19 cellular contexts compared by ENCODE assay signal in the genomic region with DNA sequence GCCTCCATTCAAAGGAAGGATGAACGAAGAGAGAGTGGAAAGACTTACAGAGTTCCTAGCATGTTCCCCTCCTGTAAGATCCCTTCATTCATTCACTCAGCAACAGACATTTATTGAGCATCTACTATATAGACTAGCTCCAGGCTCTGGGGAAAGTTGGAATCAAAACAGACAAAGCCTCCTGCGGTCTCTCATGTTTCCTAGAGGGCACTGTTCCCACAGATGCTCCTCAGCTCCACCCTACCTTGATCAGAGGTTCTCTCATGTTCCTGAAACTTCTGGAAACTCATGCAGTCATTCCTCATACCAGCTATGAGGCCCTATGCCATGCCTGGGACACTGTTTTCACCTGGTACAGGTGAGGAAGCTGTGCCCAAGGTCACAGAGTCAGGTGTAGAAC. TPM values are rescaled to one million over a fixed set of nuclear protein-coding genes. Genes with fewer than 3 reads are reported as not detected.
DNase-seq lines count a peak whose midpoint lies in the region; TF ChIP-seq lines count a peak whose summit lies in the region.
"Had no signal": no experiment of that assay in that cellular context is flagged by ENCODE, and none has a peak within 500 bp of the region (broad histone marks: within the 10 kb centered on the region; RNA-seq: fewer than 3 reads in every experiment).

No MANE protein-coding gene starts in this region.

- intact Hi-C loops in A673 (cut with micrococcal nuclease; ENCODE audit: unreplicated experiment) = no loop called here

- H3K4me3 ChIP-seq in A673 (ENCODE audit: low read depth, low read length, poor library complexity, severe bottlenecking) (no peak overlapping the region), HEK293 (ENCODE audit: low read depth, low read length) (no peak overlapping the region), choroid plexus epithelial cell (ENCODE audit: low read depth, low read length) (no peak overlapping the region), coronary artery (no peak overlapping the region)
- H3K4me3 ChIP-seq: BLaER1 treated with 17β-estradiol and CSF1 and Interleukin-3, amounts not matched to agents 10 nM and 100 nM; GM12878; GM23338; HAP-1 had no signal

- POLR2A ChIA-PET in A673 (lab: Charles Lee; ENCODE audit: low non-redundant PET) (interaction anchor here (0.6 kb wide), 1 partner anchor 21 kb away, joined by 5 read pairs; no protein-coding TSS in a partner anchor), HEK293 (lab: Yijun Ruan, JAX) (interaction anchor here (0.6 kb wide), 1 partner anchor 235 kb away, joined by 4 read pairs; no protein-coding TSS in a partner anchor)

- H3K4me1 ChIP-seq in A673 (ENCODE audit: insufficient read depth, low read length, poor library complexity, severe bottlenecking) (peaks cover 48% of the 10 kb centered on the region), HEK293 (ENCODE audit: control insufficient read depth, insufficient read depth, low read length) (no peaks in the 10 kb centered on the region)
- H3K4me1 ChIP-seq: BE2C, HAP-1 had no signal

- BruUV-seq in A673 (replicated peaks; lab: Mats Ljungman, UMichigan) = no TSS peak

- H3K27ac ChIP-seq in A673 (ENCODE audit: low read depth, low read length, poor library complexity, severe bottlenecking) (peak overlapping the region; percentile 15), HEK293 (ENCODE audit: extremely low read depth, low read depth, low read length) (no peak overlapping the region), coronary artery (no peak overlapping the region)
- H3K27ac ChIP-seq: BLaER1 treated with 17β-estradiol and CSF1 and Interleukin-3, amounts not matched to agents 10 nM and 100 nM had no signal

- no peaks in the 10 kb centered on the region for H3K9me3 ChIP-seq in A673 (ENCODE audit: low read depth, low read length, poor library complexity, severe bottlenecking)
- no peaks in the 10 kb centered on the region for H3K9me3 ChIP-seq in HEK293 (ENCODE audit: control insufficient read depth, insufficient read depth, low read depth, low read length)
- H3K9me3 ChIP-seq: BE2C; BLaER1 treated with 17β-estradiol and CSF1 and Interleukin-3, amounts not matched to agents 10 nM and 100 nM; HAP-1 had no signal

- DNase-seq in A673 (ENCODE audit: low spot score) = peak; percentile 48
- no peak for DNase-seq in choroid plexus epithelial cell (ENCODE audit: low read depth)
- DNase-seq in coronary artery (ENCODE audit: low spot score) = no peak
- no peak for DNase-seq in stimulated activated CD4-positive, alpha-beta T cell treated with anti-CD3 and anti-CD28 coated beads, Interleukin-2, amount 100 ng/mL, for 24 hours
- no peak for DNase-seq in activated CD4-positive, CD25-positive, alpha-beta regulatory T cell treated with anti-CD3 and anti-CD28 coated beads, Interleukin-2, amount 50 U/mL, for 72 hours
- DNase-seq: ACHN; AML-193; BE2C; CD4-positive, alpha-beta T cell; DMS 273 treated with DMSO at 0.1 percent for 48 hours; DMS79; EL; GDM1 had no signal

- CTCF ChIA-PET in A673 (lab: Charles Lee) (no interaction called here), HEK293 (lab: Yijun Ruan, JAX) (interaction anchor here (0.5 to 1.0 kb wide), 3 partner anchors 139 to 283 kb away, joined by 4 read pairs; no protein-coding TSS in a partner anchor)

- peaks cover 49% of the 10 kb centered on the region for H3K36me3 ChIP-seq in A673 (ENCODE audit: insufficient read depth, low read length, poor library complexity, severe bottlenecking)
- H3K36me3 ChIP-seq in HEK293 (ENCODE audit: control insufficient read depth in 2 of 2, insufficient read depth in 1 of 2, low read length in 2 of 2) = peaks cover 0 to 2% of the 10 kb centered on the region in 2 experiments; a peak in 1 of 3 replicates
- H3K36me3 ChIP-seq: BE2C; BLaER1 treated with 17β-estradiol and CSF1 and Interleukin-3, amounts not matched to agents 10 nM and 100 nM; HAP-1 had no signal

- no peaks in the 10 kb centered on the region for H3K27me3 ChIP-seq in A673 (replicated peaks; ENCODE audit: insufficient read depth, low read depth, low read length, poor library complexity)

- TF ChIP-seq CTCF in A673 (conservative IDR thresholded peaks at IDR 0.05; ENCODE audit: low read depth, low read length) = peak; percentile 38
- TF ChIP-seq CTCF in HEK293 (tag by site-specific recombination; IDR thresholded peaks at IDR 0.05) = no peak
- peak; percentile 10 for TF ChIP-seq CTCF in choroid plexus epithelial cell (conservative IDR thresholded peaks at IDR 0.05; ENCODE audit: low read depth, low read length)
- no peak for TF ChIP-seq CTCF in coronary artery (IDR thresholded peaks at IDR 0.05)

TF ChIP-seq in HEK293, 187 proteins besides CTCF, POLR2A, EP300 and RAD21:
- 0 out of 2 replicates have a peak, but pooled peaks have one; percentile 35 for TF ChIP-seq ZNF664 (tag by site-specific recombination; IDR thresholded peaks at IDR 0.05)
- TF ChIP-seq, protein P1, sequence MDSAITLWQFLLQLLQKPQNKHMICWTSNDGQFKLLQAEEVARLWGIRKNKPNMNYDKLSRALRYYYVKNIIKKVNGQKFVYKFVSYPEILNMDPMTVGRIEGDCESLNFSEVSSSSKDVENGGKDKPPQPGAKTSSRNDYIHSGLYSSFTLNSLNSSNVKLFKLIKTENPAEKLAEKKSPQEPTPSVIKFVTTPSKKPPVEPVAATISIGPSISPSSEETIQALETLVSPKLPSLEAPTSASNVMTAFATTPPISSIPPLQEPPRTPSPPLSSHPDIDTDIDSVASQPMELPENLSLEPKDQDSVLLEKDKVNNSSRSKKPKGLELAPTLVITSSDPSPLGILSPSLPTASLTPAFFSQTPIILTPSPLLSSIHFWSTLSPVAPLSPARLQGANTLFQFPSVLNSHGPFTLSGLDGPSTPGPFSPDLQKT (IDR thresholded peaks at IDR 0.05; ENCODE audit: borderline replicate concordance, low read depth, low read length) = no peak

RNA-seq across cellular contexts. Expression of a gene that starts 11.1 kb away (rescaled TPM):
- 135 TPM in 2 replicates for total RNA-seq in A673 (2021)
- total RNA-seq: CD4-positive, alpha-beta T cell; CD8-positive, alpha-beta memory T cell; GM12878; GM23338 had no signal

Comparison
In these comparisons a context has a peak if more than half of its experiments do, and no peak if none do; other contexts are left out.
1. CTCF ChIP-seq: peak in A673 (single experiment) and choroid plexus epithelial cell (single experiment); none in HEK293 (single experiment) and coronary artery (single experiment).